14 cellular contexts compared by ENCODE assay signal in the genomic region with DNA sequence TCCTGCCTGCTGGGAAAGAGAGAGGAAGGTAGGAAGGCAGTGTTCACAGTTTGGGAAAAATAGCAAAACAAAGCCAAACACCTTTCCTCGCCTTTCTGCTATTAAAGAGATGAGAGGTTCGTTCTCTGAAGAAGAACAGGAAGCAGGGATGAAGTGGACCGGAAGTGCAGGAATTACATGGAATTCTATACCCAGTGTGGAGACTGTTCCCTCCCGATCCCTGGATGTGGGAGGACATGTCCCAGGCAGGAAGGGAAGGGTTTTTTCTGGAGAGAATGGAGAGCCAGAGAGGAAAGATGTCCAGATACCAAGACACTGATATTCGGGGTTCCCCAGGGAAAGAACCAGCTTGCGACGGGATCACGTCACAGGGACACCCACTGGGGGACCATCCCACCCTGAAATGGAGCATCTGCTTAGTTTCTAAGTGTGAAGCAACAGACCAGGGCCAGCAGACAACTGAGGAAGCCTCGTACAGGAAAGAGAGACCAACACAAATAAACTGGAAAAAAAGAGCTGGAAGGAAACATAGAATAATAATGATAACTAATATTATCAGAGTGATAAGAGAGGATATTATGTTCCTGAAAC.
DNase-seq lines count a peak whose midpoint lies in the region; ATAC-seq, FAIRE-seq and TF ChIP-seq lines count a peak whose summit lies in the region.
"Had no signal": no experiment of that assay in that cellular context is flagged by ENCODE, and none has a peak within 500 bp of the region (broad histone marks: within the 10 kb centered on the region; RNA-seq: fewer than 3 reads in every experiment).

No MANE protein-coding gene starts in this region.

- peak overlapping the region; percentile 64 for H2BK20ac ChIP-seq in IMR-90 (ENCODE audit: low read depth, low read length)

- peaks cover 12% of the 10 kb centered on the region for H3K9me1 ChIP-seq in IMR-90 (ENCODE audit: insufficient read depth, low read length)

- in situ Hi-C loops in IMR-90 (cut with MboI; ENCODE audit: low sequenced_read_pairs): loop anchor here (10.0 kb wide), 2 partner anchors 160 to 400 kb away; no protein-coding TSS in a partner anchor

- peak overlapping the region; percentile 54 for H2AK5ac ChIP-seq in IMR-90 (ENCODE audit: low read depth, low read length)

- no peak for TF ChIP-seq RAD21 in IMR-90 (IDR thresholded peaks at IDR 0.05; ENCODE audit: low read length)

- H3K36me3 ChIP-seq in IMR-90 (ENCODE audit: control insufficient read depth, insufficient read depth, low read length): peaks cover 6% of the 10 kb centered on the region
- H3K36me3 ChIP-seq: SJCRH30 had no signal

- CTCF ChIA-PET in IMR-90 (lab: Yijun Ruan, JAX): no interaction called here

- H3K18ac ChIP-seq in IMR-90 (ENCODE audit: low read depth, low read length): no peak overlapping the region

- peak overlapping the region in 1 of 2 experiments; percentile 27; a peak in 1 of 4 replicates for H4K8ac ChIP-seq in IMR-90 (ENCODE audit: low read depth in 2 of 2, low read length in 2 of 2)

- H4K20me1 ChIP-seq in IMR-90 (ENCODE audit: insufficient read depth, low read length): no peaks in the 10 kb centered on the region

- ATAC-seq in IMR-90 (ENCODE audit: low read depth) (no peak), HG02852 (IDR thresholded peaks at IDR 0.05; ENCODE audit: unreplicated experiment) (no peak)

- peak overlapping the region; percentile 45 for H3K4ac ChIP-seq in IMR-90 (ENCODE audit: low read depth, low read length)

- no peak overlapping the region for H3K9ac ChIP-seq in IMR-90 (ENCODE audit: low read depth, low read length)

- POLR2A ChIA-PET in IMR-90 (lab: Charles Lee; ENCODE audit: unreplicated experiment): interaction anchor here (0.5 kb wide), 1 partner anchor 111 kb away, joined by 12 read pairs; no protein-coding TSS in a partner anchor

- H2BK15ac ChIP-seq in IMR-90 (ENCODE audit: low read depth, low read length): peak overlapping the region; percentile 60; the same call in 1 of the 3 replicates

- dilution Hi-C loops in IMR-90 (cut with HindIII; ENCODE audit: low sequenced_read_pairs, unreplicated experiment): no loop called here

- H3K9me3 ChIP-seq in IMR-90 (ENCODE audit: control insufficient read depth, insufficient read depth, low read length): peaks cover 2% of the 10 kb centered on the region
- H3K9me3 ChIP-seq: SJCRH30 had no signal

- no peak overlapping the region for H2AK9ac ChIP-seq in IMR-90 (replicated peaks; ENCODE audit: low read depth, low read length, poor library complexity)

- no peak overlapping the region for H3K27ac ChIP-seq in IMR-90 (ENCODE audit: insufficient read depth, low read length)
- H3K27ac ChIP-seq: SJCRH30 had no signal

- H4K5ac ChIP-seq in IMR-90 (ENCODE audit: low read depth, low read length): no peak overlapping the region

- no peaks in the 10 kb centered on the region for H3K27me3 ChIP-seq in IMR-90 (ENCODE audit: control insufficient read depth, insufficient read depth, low read length)
- H3K27me3 ChIP-seq: SJCRH30 had no signal

- H3K23ac ChIP-seq in IMR-90 (ENCODE audit: low read depth, low read length): peak overlapping the region; percentile 28; the same call in 1 of the 2 replicates

- H3K4me3 ChIP-seq in IMR-90 (ENCODE audit: insufficient read depth, low read depth, low read length): no peak overlapping the region
- H3K4me3 ChIP-seq: SJCRH30 had no signal

- TF ChIP-seq POLR2A in GM12892 (IDR thresholded peaks at IDR 0.05; ENCODE audit: low read depth, low read length) (no peak), IMR-90 (IDR thresholded peaks at IDR 0.05; ENCODE audit: low read depth, low read length) (no peak)

- peaks cover 18% of the 10 kb centered on the region for H3K4me1 ChIP-seq in IMR-90 (ENCODE audit: control insufficient read depth, insufficient read depth, low read length)
- H3K4me1 ChIP-seq: SJCRH30 had no signal

- H3K79me1 ChIP-seq in IMR-90 (ENCODE audit: low read depth in 1 of 2, low read length in 2 of 2): peaks cover 30 to 69% of the 10 kb centered on the region in 2 experiments; a peak in 3 of 4 replicates

- H3K14ac ChIP-seq in IMR-90 (replicated peaks; ENCODE audit: low read depth, low read length): peak overlapping the region; percentile 38; the same call in 1 of the 2 replicates

- no TSS peak for BruUV-seq in IMR-90 (replicated peaks; lab: Mats Ljungman, UMichigan)

- no peak overlapping the region for H3K4me2 ChIP-seq in IMR-90 (ENCODE audit: low read depth, low read length)

- no peak overlapping the region for H2AFZ ChIP-seq in IMR-90 (replicated peaks; ENCODE audit: low read length, poor library complexity)

- 96% methylated on average over 6 of the region's 9 CpGs; no CpG with 5 or more reads in 1 of the 2 experiments for WGBS in IMR-90 (ENCODE audit: extremely low coverage in 2 of 2, insufficient read length in 1 of 2), 2 experiments

- H3K56ac ChIP-seq in IMR-90 (ENCODE audit: extremely low read depth, insufficient read depth, low read length): no peak overlapping the region

- H4K91ac ChIP-seq in IMR-90 (ENCODE audit: insufficient read depth, low read depth, low read length): no peak overlapping the region

- H2BK120ac ChIP-seq in IMR-90 (ENCODE audit: low read depth, low read length): peak overlapping the region; percentile 45; the same call in 1 of the 2 replicates

- intact Hi-C loops in IMR-90 (cut with micrococcal nuclease): no loop called here

- peak; percentile 17 for FAIRE-seq in GM12892 (lab: Jason Lieb, UNC)

- no peak for TF ChIP-seq CTCF in IMR-90 (conservative IDR thresholded peaks at IDR 0.05; ENCODE audit: low read depth, low read length)

- no peak overlapping the region for H2BK5ac ChIP-seq in IMR-90 (ENCODE audit: low read depth, low read length, poor library complexity, severe bottlenecking)

- DNase-seq in GM12892 (ENCODE audit: insufficient read length) (no peak), IMR-90 (no peak), dermis microvascular lymphatic vessel endothelial cell (ENCODE audit: low read depth in 2 of 2) (peak; percentile 26 to 52), lung microvascular endothelial cell (ENCODE audit: low read depth in 2 of 2) (peak; percentile 38 to 48), HuH-7 (ENCODE audit: low spot score) (no peak), iPS-NIHi11 (ENCODE audit: low spot score) (no peak)
- DNase-seq: ACHN; CD4-positive, CD25-positive, alpha-beta regulatory T cell; NCI-H1417 treated with DMSO at 0.1 percent for 48 hours; NCI-H2029; NCI-H2171 treated with DMSO at 0.1 percent for 48 hours; NCI-H510A treated with DMSO at 0.1 percent for 48 hours; SJCRH30 had no signal

TF ChIP-seq in IMR-90, 13 proteins besides CTCF, POLR2A, EP300 and RAD21:
- TF ChIP-seq RFX5 (IDR thresholded peaks at IDR 0.05; ENCODE audit: low read depth, low read length) (no peak), RCOR1 (IDR thresholded peaks at IDR 0.05; ENCODE audit: insufficient replicate concordance, low read length) (no peak), FOS (IDR thresholded peaks at IDR 0.05; ENCODE audit: low read depth, low read length) (no peak), NFE2L2 (IDR thresholded peaks at IDR 0.05; ENCODE audit: low read depth, low read length) (no peak), MXI1 (IDR thresholded peaks at IDR 0.05; ENCODE audit: borderline replicate concordance, low read depth, low read length) (no peak), SMC3 (IDR thresholded peaks at IDR 0.05; ENCODE audit: low read depth, low read length) (no peak), CEBPB (IDR thresholded peaks at IDR 0.05; ENCODE audit: low read depth, low read length) (no peak), MAZ (IDR thresholded peaks at IDR 0.05; ENCODE audit: borderline replicate concordance, low read depth, low read length) (no peak), MAFK (IDR thresholded peaks at IDR 0.05; ENCODE audit: low read depth, low read length) (no peak), CHD1 (IDR thresholded peaks at IDR 0.05; ENCODE audit: low read depth, low read length) (no peak), BHLHE40 (IDR thresholded peaks at IDR 0.05; ENCODE audit: low read depth, low read length) (no peak)
- TF ChIP-seq, protein P1, sequence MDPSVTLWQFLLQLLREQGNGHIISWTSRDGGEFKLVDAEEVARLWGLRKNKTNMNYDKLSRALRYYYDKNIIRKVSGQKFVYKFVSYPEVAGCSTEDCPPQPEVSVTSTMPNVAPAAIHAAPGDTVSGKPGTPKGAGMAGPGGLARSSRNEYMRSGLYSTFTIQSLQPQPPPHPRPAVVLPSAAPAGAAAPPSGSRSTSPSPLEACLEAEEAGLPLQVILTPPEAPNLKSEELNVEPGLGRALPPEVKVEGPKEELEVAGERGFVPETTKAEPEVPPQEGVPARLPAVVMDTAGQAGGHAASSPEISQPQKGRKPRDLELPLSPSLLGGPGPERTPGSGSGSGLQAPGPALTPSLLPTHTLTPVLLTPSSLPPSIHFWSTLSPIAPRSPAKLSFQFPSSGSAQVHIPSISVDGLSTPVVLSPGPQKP (IDR thresholded peaks at IDR 0.05; ENCODE audit: borderline replicate concordance, low read depth, low read length): no peak
- TF ChIP-seq, protein P2, sequence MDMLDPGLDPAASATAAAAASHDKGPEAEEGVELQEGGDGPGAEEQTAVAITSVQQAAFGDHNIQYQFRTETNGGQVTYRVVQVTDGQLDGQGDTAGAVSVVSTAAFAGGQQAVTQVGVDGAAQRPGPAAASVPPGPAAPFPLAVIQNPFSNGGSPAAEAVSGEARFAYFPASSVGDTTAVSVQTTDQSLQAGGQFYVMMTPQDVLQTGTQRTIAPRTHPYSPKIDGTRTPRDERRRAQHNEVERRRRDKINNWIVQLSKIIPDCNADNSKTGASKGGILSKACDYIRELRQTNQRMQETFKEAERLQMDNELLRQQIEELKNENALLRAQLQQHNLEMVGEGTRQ (IDR thresholded peaks at IDR 0.05; ENCODE audit: low read depth, low read length): no peak

Comparison
In these comparisons a context has a peak if more than half of its experiments do, and no peak if none do; other contexts are left out.
1. DNase-seq: peak in dermis microvascular lymphatic vessel endothelial cell (2 of 2) and lung microvascular endothelial cell (2 of 2); none in GM12892 (single experiment), IMR-90 (single experiment), HuH-7 (single experiment) and iPS-NIHi11 (single experiment).